In the genomic region with DNA sequence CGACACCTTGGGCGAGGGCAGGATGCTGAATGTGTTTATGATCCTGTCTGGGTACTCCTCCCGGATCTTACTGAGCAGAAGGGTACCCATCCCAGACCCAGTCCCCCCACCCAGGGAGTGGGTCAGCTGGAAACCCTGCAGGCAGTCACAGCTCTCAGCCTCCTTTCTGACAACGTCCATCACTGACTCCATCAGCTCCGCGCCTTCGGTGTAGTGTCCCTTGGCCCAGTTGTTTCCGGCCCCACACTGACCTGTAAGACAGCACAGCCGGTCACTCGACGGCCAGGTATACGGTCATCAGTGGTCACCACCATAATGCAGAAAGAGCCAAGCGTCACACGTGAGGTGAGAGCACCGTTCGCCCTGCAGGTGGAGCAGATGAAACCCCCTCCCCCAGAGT, we compare ENCODE assay signal across 14 cellular contexts. TPM values are rescaled to one million over a fixed set of nuclear protein-coding genes. Genes with fewer than 3 reads are reported as not detected.
"Had no signal": no experiment of that assay in that cellular context is flagged by ENCODE, and none has a peak within 500 bp of the region (broad histone marks: within the 10 kb centered on the region; RNA-seq: fewer than 3 reads in every experiment).

No MANE protein-coding gene starts in this region.

RNA-seq across cellular contexts. Expression of a gene that starts 1.2 kb away (rescaled TPM):
- total RNA-seq: activated naive CD4-positive, alpha-beta T cell treated with anti-CD3 and anti-CD28 coated beads for 36 hours; activated naive CD8-positive, alpha-beta T cell treated with anti-CD3 and anti-CD28 coated beads for 36 hours; activated naive CD8-positive, alpha-beta T cell treated with anti-CD3 and anti-CD28 coated beads, Interleukin-2, amount 10 ng/mL, durations not matched to agents 7 days and 5 days; activated T-cell treated with anti-CD3 and anti-CD28 coated beads, Interleukin-2, amount 50 U/mL, for 4 hours; activated T-cell treated with anti-CD3 and anti-CD28 coated beads, Interleukin-2, amount 50 U/mL, for 72 hours; activated T-helper 1 cell treated with anti-CD3 and anti-CD28 coated beads, Interleukin-12 subunit alpha, Interleukin-12 subunit beta, Interleukin-2, Interleukin-4 antibody, amounts not matched to agents 30 ng/mL and 10 ng/mL and 1 ng/mL, durations not matched to agents 14 hours and 24 hours and 36 hours; activated T-helper 17 cell treated with anti-CD3 and anti-CD28 coated beads, Interleukin-2, amount 50 U/mL, for 72 hours; activated T-helper 2 cell treated with anti-CD3 and anti-CD28 coated beads, Interferon-gamma antibody, Interleukin-2, Interleukin-4, amounts not matched to agents 10 μg/mL and 5 μg/mL and 100 μg/mL, durations not matched to agents 14 hours and 24 hours and 36 hours; aorta; ascending aorta; astrocyte; bronchial epithelial cell; cardiac septum had no signal
- polyA plus RNA-seq: aorta, cardiac muscle cell had no signal
